In the genomic region with DNA sequence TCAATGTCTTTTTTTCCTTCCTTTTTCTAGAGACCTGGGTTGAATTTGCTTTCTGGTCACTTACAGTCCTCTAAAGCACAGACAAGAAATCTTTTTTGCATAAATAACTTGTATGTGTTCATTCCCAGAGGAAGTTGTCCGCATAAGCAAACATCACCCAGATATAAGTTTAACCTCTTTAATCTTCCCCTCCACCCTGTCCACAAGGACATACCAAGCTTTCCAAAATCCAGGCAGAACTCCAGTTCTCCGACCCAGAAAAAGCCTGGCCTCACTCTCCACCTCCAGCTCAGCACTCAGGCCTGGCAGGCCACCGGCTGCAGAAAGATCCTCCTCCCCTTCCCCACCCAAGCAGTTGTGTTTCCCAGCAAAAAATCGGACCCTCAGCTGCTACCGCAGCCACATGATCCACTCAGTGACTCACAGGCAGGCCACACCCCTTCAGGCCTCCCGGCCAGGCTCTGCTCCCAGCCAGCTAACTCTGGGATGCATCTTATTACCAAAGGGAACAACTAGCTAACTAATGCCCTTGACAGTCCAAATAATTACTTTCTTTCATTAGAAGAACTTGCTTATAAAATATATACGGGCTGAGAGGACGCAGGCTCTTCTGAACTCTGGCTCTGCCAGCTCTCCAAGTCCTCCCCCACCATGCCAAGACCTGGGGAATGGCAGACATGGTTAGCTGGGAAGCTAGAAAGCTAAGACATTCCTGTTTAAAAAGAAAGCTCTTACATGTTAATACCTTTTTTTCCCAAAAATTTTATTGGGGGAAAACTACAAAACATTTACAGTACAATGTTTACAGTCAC, we compare ENCODE assay signal across 8 cellular contexts. TPM values are rescaled to one million over a fixed set of nuclear protein-coding genes. Genes with fewer than 3 reads are reported as not detected.
DNase-seq lines count a peak whose midpoint lies in the region; TF ChIP-seq lines count a peak whose summit lies in the region.

No MANE protein-coding gene starts in this region.

- peaks cover 12 to 61% (median 48%) of the 10 kb centered on the region in 4 donors for H3K4me1 ChIP-seq in liver (ENCODE audit: control insufficient read depth in 4 of 4, insufficient read depth in 4 of 4, low read length in 3 of 4)

- H3K27me3 ChIP-seq in liver (ENCODE audit: control insufficient read depth in 4 of 4, insufficient read depth in 4 of 4, low read length in 3 of 4), result no peaks in the 10 kb centered on the region

- DNase-seq in NCI-H146 (lab: John Stamatoyannopoulos, UW) (peak; percentile 7), NCI-H146 treated with DMSO at 0.1 percent for 48 hours (lab: John Stamatoyannopoulos, UW; ENCODE audit: unreplicated experiment) (no peak), NCI-H460 (ENCODE audit: extremely low read depth, low read depth) (peak; percentile 67), ecto neural progenitor cell (ENCODE audit: low spot score) (peak; percentile 93), NCI-H524 treated with DMSO at 0.1 percent for 48 hours (lab: John Stamatoyannopoulos, UW) (no peak)
- DNase-seq in activated CD4-positive, alpha-beta T cell treated with anti-CD3 and anti-CD28 coated beads, Interleukin-2, amount 50 U/mL, for 1 hour, result peak; percentile 62
- peak; percentile 61 for DNase-seq in stimulated activated CD4-positive, alpha-beta T cell treated with anti-CD3 and anti-CD28 coated beads, Interleukin-4, amount 100 ng/mL, for 24 hours

- no peaks in the 10 kb centered on the region for H3K9me3 ChIP-seq in liver (ENCODE audit: control insufficient read depth in 4 of 4, low read length in 3 of 4)

- TF ChIP-seq RAD21 in liver (IDR thresholded peaks at IDR 0.05), result peak; percentile 42 to 49

- H3K4me3 ChIP-seq in liver (ENCODE audit: low read depth in 1 of 3, low read length in 3 of 3), result peak overlapping the region in 2 of 3 donors; percentile 48 to 84

- peak overlapping the region; percentile 76 to 89 for H3K27ac ChIP-seq in liver (ENCODE audit: low read depth in 1 of 2, low read length in 2 of 2)

- H3K9ac ChIP-seq in liver (ENCODE audit: low read depth in 1 of 2, low read length in 2 of 2), result peak overlapping the region; percentile 73 to 94

- WGBS in liver, result under 1% methylated on average over 8 of the region's 8 CpGs

- peaks cover 0 to 8% (median 1%) of the 10 kb centered on the region in 4 donors for H3K36me3 ChIP-seq in liver (ENCODE audit: control insufficient read depth in 4 of 4, insufficient read depth in 3 of 4, low read depth in 1 of 4, low read length in 3 of 4)

- no peak for TF ChIP-seq CTCF in liver (IDR thresholded peaks at IDR 0.05; ENCODE audit: low read depth, low read length, missing input control)

TF ChIP-seq in liver, 16 proteins besides CTCF, POLR2A, EP300 and RAD21:
- TF ChIP-seq FOXA2 (IDR thresholded peaks at IDR 0.05) (no peak), NR2F2 (IDR thresholded peaks at IDR 0.05) (peak; percentile 45), JUND (IDR thresholded peaks at IDR 0.05) (peak; percentile 90 to 95), HNF4A (conservative IDR thresholded peaks at IDR 0.05) (no peak), RXRA (IDR thresholded peaks at IDR 0.05) (peak; percentile 20 to 35), GABPA (IDR thresholded peaks at IDR 0.05 in 1 of 2, conservative IDR thresholded peaks at IDR 0.05 in 1 of 2) (peak in 1 of 2 donors; percentile 11), FOXA1 (IDR thresholded peaks at IDR 0.05) (no peak), SP1 (IDR thresholded peaks at IDR 0.05) (peak; percentile 37), REST (IDR thresholded peaks at IDR 0.05) (peak; percentile 37)
- TF ChIP-seq, protein P1, sequence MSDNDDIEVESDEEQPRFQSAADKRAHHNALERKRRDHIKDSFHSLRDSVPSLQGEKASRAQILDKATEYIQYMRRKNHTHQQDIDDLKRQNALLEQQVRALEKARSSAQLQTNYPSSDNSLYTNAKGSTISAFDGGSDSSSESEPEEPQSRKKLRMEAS (IDR thresholded peaks at IDR 0.05), result peak; percentile 28

RNA-seq across cellular contexts. Expression of gene ZFP36L2, which starts 4.5 kb away (rescaled TPM):
- 5.7 and 6.9 TPM in 2 replicates for total RNA-seq in NCI-H460 (2014; rRNA removed; shearing (Covaris generic))
- 7.7 and 9.1 TPM in 2 replicates for polyA plus RNA-seq in NCI-H460 (2014; cell fraction: nucleus; rRNA removed)
- total RNA-seq in liver, result 10 to 100 TPM; 10.3 to 19.7 TPM
- polyA plus RNA-seq in liver, result 10 to 100 TPM; 18.1 to 26.8 TPM

Comparison
In these comparisons a context has a peak if more than half of its experiments do, and no peak if none do; other contexts are left out.
1. DNase-seq: peak in NCI-H146 (single experiment), NCI-H460 (single experiment), activated CD4-positive, alpha-beta T cell treated with anti-CD3 and anti-CD28 coated beads, Interleukin-2, amount 50 U/mL, for 1 hour (single experiment), ecto neural progenitor cell (single experiment) and stimulated activated CD4-positive, alpha-beta T cell treated with anti-CD3 and anti-CD28 coated beads, Interleukin-4, amount 100 ng/mL, for 24 hours (single experiment); none in NCI-H146 treated with DMSO at 0.1 percent for 48 hours (single experiment) and NCI-H524 treated with DMSO at 0.1 percent for 48 hours (single experiment).